Comparison of ENCODE assay signal across 21 cellular contexts in the genomic region with DNA sequence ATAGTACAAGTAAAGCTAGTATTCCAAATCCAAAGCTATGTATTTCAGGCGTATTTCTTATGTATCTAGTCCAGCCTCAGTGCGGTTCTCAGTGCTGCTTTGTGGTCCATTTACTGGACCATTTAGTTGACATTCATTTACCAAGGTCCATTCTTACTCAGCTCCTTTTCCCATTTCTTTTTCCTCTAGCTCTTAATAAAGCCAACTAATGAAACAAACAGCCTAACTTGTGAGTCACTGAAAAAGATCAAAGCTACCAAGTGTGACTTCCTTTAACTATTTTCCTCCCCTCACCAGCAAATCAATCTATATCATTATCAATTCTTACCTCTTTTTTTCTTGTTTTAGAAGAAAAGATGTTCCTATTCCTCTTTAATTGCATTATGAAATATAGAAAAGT.
A peak's percentile ranks its signal among the peaks of the same experiment; 100 is the strongest.
DNase-seq lines count a peak whose midpoint lies in the region; ATAC-seq and TF ChIP-seq lines count a peak whose summit lies in the region.
"Had no signal": no experiment of that assay in that cellular context is flagged by ENCODE, and none has a peak within 500 bp of the region (broad histone marks: within the 10 kb centered on the region; RNA-seq: fewer than 3 reads in every experiment).

No MANE protein-coding gene starts in this region.

- H3K36me3 ChIP-seq in cardiac muscle cell (peaks cover 14% of the 10 kb centered on the region), kidney epithelial cell (ENCODE audit: control insufficient read depth, insufficient read depth, low read length) (no peaks in the 10 kb centered on the region), esophagus squamous epithelium (peaks cover 0 to 39% (median 0%) of the 10 kb centered on the region in 3 donors)

- no peak for DNase-seq in cardiac muscle cell (ENCODE audit: low read depth in 1 of 2, low spot score in 1 of 2)
- no peak for DNase-seq in Right ventricle myocardium inferior (ENCODE audit: missing footprints)
- peak; percentile 38 for DNase-seq in kidney epithelial cell (ENCODE audit: low read depth)
- DNase-seq in retina = no peak
- DNase-seq in NCI-H1436 treated with DMSO at 0.1 percent for 48 hours (lab: John Stamatoyannopoulos, UW) = no peak
- DNase-seq in esophagus squamous epithelium (lab: John Stamatoyannopoulos, UW) = no peak
- DNase-seq: BE2C; CD4-positive, alpha-beta T cell; Karpas-422; MM.1S; NCI-H1105; NCI-H1694 treated with DMSO at 0.1 percent for 48 hours; NCI-H2107; NCI-H526 treated with DMSO at 0.1 percent for 48 hours; NK-92 treated with Interleukin-12 subunit alpha and Interleukin-12 subunit beta, amount 100 ng/mL, for 24 hours; SJCRH30 had no signal

- no peak overlapping the region for H3K4me3 Mint-ChIP-seq in brain
- H3K4me3 Mint-ChIP-seq: CD4-positive, alpha-beta T cell had no signal

- peaks cover 57% of the 10 kb centered on the region for H3K36me3 Mint-ChIP-seq in brain

- peaks cover 3 to 8% (median 6%) of the 10 kb centered on the region in 5 experiments for H3K9me3 Mint-ChIP-seq in brain
- H3K9me3 Mint-ChIP-seq: CD4-positive, alpha-beta T cell had no signal

- H3K27me3 Mint-ChIP-seq in brain = no peaks in the 10 kb centered on the region
- H3K27me3 Mint-ChIP-seq: CD4-positive, alpha-beta T cell had no signal

- H3K4me1 ChIP-seq in cardiac muscle cell (ENCODE audit: low read depth) = peaks cover 53% of the 10 kb centered on the region
- H3K4me1 ChIP-seq in esophagus squamous epithelium = no peaks in the 10 kb centered on the region
- H3K4me1 ChIP-seq: HAP-1, SJCRH30 had no signal

- peak overlapping the region in 4 of 5 experiments; percentile 3 to 87 (median 36) for H3K27ac Mint-ChIP-seq in brain
- H3K27ac Mint-ChIP-seq: CD4-positive, alpha-beta T cell had no signal

- H3K9me3 ChIP-seq in cardiac muscle cell (ENCODE audit: low read depth) (no peaks in the 10 kb centered on the region), esophagus squamous epithelium (no peaks in the 10 kb centered on the region)
- H3K9me3 ChIP-seq: BE2C, SJCRH30 had no signal

- H3K4me3 ChIP-seq in cardiac muscle cell = no peak overlapping the region
- no peak overlapping the region for H3K4me3 ChIP-seq in kidney epithelial cell (ENCODE audit: low read depth, low read length)
- no peak overlapping the region for H3K4me3 ChIP-seq in esophagus squamous epithelium
- H3K4me3 ChIP-seq: HAP-1, SJCRH30 had no signal

- ATAC-seq in Right ventricle myocardium inferior (no peak), HG03097 (IDR thresholded peaks at IDR 0.05; ENCODE audit: low FRiP score, unreplicated experiment) (no peak)

- H3K4me1 Mint-ChIP-seq in brain = peaks cover 4% of the 10 kb centered on the region

- 83 to 100% methylated on average over 2 of the region's 2 CpGs for WGBS in esophagus squamous epithelium, 2 donors

- H3K27ac ChIP-seq in cardiac muscle cell (peak overlapping the region; percentile 96), esophagus squamous epithelium (no peak overlapping the region)
- H3K27ac ChIP-seq: 22Rv1, RWPE1, SJCRH30 had no signal

- intact Hi-C loops in Right ventricle myocardium inferior (cut with DNase I) = no loop called here
- intact Hi-C loops in esophagus squamous epithelium (cut with DNase I) = no loop called here

- TF ChIP-seq CTCF in cardiac muscle cell (IDR thresholded peaks at IDR 0.05; ENCODE audit: low read depth, low read length) (no peak), brain (conservative IDR thresholded peaks at IDR 0.05) (no peak), kidney epithelial cell (IDR thresholded peaks at IDR 0.05; ENCODE audit: insufficient read depth, low read length, poor library complexity, severe bottlenecking) (no peak), esophagus squamous epithelium (IDR thresholded peaks at IDR 0.05) (no peak)

- no peaks in the 10 kb centered on the region for H3K27me3 ChIP-seq in cardiac muscle cell
- no peaks in the 10 kb centered on the region for H3K27me3 ChIP-seq in kidney epithelial cell (ENCODE audit: control insufficient read depth, insufficient read depth, low read length)
- H3K27me3 ChIP-seq in esophagus squamous epithelium = no peaks in the 10 kb centered on the region
- H3K27me3 ChIP-seq: BE2C, SJCRH30 had no signal

- TF ChIP-seq POLR2A in esophagus squamous epithelium (IDR thresholded peaks at IDR 0.05) = no peak
